Comparison of ENCODE assay signal across 22 cellular contexts in the genomic region with DNA sequence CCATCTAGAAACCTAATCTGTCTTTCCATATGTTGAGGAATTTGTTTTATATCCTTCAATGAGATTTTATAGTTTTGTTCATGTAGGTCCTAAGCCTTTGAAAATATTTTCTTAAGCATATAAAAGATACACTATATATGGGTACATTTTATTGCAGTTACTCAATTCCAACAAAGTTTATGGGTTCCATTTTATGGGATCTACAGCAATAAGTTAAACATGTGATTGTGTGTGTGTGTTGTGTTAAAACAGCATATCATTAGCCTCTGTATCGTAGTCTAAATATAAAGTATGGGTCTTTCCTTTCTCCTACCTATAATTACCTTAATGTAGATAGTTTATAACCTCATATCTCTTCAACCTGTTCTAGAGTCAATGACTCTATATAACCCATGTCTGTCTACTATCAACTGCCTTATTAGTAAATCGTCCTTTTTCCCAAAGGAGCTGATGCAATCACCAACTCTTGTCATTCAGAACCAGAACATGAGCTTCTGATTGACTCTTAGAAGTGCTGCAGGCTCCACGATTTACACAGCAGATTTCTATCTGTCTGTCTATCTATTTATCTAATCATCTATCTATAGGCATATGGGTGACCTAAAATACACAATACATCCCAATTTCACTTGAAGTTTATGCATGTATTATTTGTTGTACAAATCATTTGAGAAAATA.
"Had no signal": no experiment of that assay in that cellular context is flagged by ENCODE, and none has a peak within 500 bp of the region (broad histone marks: within the 10 kb centered on the region; RNA-seq: fewer than 3 reads in every experiment).

No MANE protein-coding gene starts in this region.

- H3K79me2 ChIP-seq: hepatocyte had no signal

- H3K4me3 ChIP-seq: adrenal gland, cardiac muscle cell, hepatocyte, left lung, prostate gland, skin epidermis, transverse colon had no signal

- ATAC-seq: activated CD8-positive, alpha-beta T cell treated with anti-CD3 and anti-CD28 coated beads, Interleukin-2, amount 10 ng/mL, durations not matched to agents 7 days and 5 days; esophagus mucosa; left lung; natural killer cell; right cardiac atrium; stimulated activated naive CD8-positive, alpha-beta T cell treated with anti-CD3 and anti-CD28 coated beads, Interleukin-15, Interleukin-2, amounts not matched to agents 100 U/mL and 50 U/mL, for 24 hours had no signal

- H3K9me3 ChIP-seq: adrenal gland, left lung, prostate gland, transverse colon had no signal

- H3K27me3 ChIP-seq: adrenal gland, cardiac muscle cell, hepatocyte, left lung, transverse colon had no signal

- FAIRE-seq: TTC549 had no signal

- H2AFZ ChIP-seq: hepatocyte had no signal

- H3K4me2 ChIP-seq: hepatocyte had no signal

- H3K4me1 ChIP-seq: adrenal gland, left lung, prostate gland, transverse colon had no signal

- DNase-seq: activated B cell treated with CpG ODN at 0.5 μM for 24 hours; activated CD4-positive, alpha-beta T cell treated with anti-CD3 and anti-CD28 coated beads, Interleukin-2, amount 10 ng/mL, durations not matched to agents 24 days and 14 days; activated CD8-positive, alpha-beta memory T cell treated with anti-CD3 and anti-CD28 coated beads, Interleukin-2, amount 50 U/mL, for 4 hours; activated CD8-positive, alpha-beta T cell treated with anti-CD3 and anti-CD28 coated beads, Interleukin-2, amount 10 ng/mL, durations not matched to agents 7 days and 5 days; activated effector memory CD4-positive, alpha-beta T cell treated with anti-CD3 and anti-CD28 coated beads, Interleukin-2, amount 50 U/mL, for 16 hours; activated T-cell treated with anti-CD3 and anti-CD28 coated beads, Interleukin-2, amount 50 U/mL, for 48 hours; adrenal gland; islet precursor cell; left lung; natural killer cell; nucleus accumbens; right cardiac atrium; stimulated activated CD4-positive, alpha-beta T cell treated with anti-CD3 and anti-CD28 coated beads, Interleukin-4, amount 100 ng/mL, for 4 hours; stimulated activated CD8-positive, alpha-beta memory T cell treated with anti-CD3 and anti-CD28 coated beads, Interleukin-4, amount 100 ng/mL, for 48 hours; stimulated activated naive CD8-positive, alpha-beta T cell treated with anti-CD3 and anti-CD28 coated beads, Interleukin-15, Interleukin-2, amounts not matched to agents 100 U/mL and 50 U/mL, for 24 hours; transverse colon had no signal

- H3K36me3 ChIP-seq: adrenal gland, cardiac muscle cell, left lung, prostate gland, transverse colon had no signal

- H3K27ac ChIP-seq: adrenal gland, cardiac muscle cell, hepatocyte, left lung, prostate gland, skin epidermis, transverse colon had no signal
